Comparison of ENCODE assay signal across 34 cellular contexts in the genomic region with DNA sequence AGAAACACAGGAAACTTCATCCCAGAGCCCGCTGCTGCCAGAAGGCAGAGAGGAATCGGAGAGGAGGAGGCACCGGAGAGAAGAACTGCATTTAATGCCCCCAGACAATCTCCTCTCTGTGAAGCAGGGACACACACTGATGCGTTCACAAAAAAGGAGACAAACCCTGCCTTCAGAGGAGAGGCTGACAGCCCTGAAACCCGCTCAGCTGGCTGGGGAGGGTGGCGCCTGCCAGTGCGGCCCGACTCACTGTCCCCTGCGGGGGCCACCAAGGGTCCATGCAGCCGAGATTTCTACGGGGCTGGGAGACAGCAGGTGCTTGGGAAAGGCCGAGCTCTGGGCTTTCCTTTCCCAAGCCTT. TPM values are rescaled to one million over a fixed set of nuclear protein-coding genes. Genes with fewer than 3 reads are reported as not detected.
"Had no signal": no experiment of that assay in that cellular context is flagged by ENCODE, and none has a peak within 500 bp of the region (broad histone marks: within the 10 kb centered on the region; RNA-seq: fewer than 3 reads in every experiment).

No MANE protein-coding gene starts in this region.

- H3K4me3 ChIP-seq: body of pancreas, colonic mucosa, esophagus squamous epithelium, heart right ventricle had no signal

- ATAC-seq: activated CD4-positive, CD25-positive, alpha-beta regulatory T cell treated with anti-CD3 and anti-CD28 coated beads, Interleukin-2, amount 50 U/mL, for 24 hours; activated CD8-positive, alpha-beta T cell treated with anti-CD3 and anti-CD28 coated beads for 36 hours; activated T-cell treated with anti-CD3 and anti-CD28 coated beads, Interleukin-2, amount 50 U/mL, for 4 hours; activated T-helper 17 cell treated with anti-CD3 and anti-CD28 coated beads, Interleukin-2, amount 50 U/mL, for 72 hours; body of pancreas; T-cell had no signal

- H3K9me3 ChIP-seq: body of pancreas, colonic mucosa, esophagus squamous epithelium, heart right ventricle had no signal

- H3K4me1 ChIP-seq: body of pancreas, colonic mucosa, esophagus squamous epithelium had no signal

- DNase-seq: activated B cell treated with CpG ODN at 0.5 μM for 24 hours; activated CD4-positive, alpha-beta T cell treated with anti-CD3 and anti-CD28 coated beads for 48 hours; activated CD4-positive, alpha-beta T cell treated with anti-CD3 and anti-CD28 coated beads, Interleukin-2, amount 50 U/mL, for 1 hour; activated CD4-positive, alpha-beta T cell treated with anti-CD3 and anti-CD28 coated beads, Interleukin-2, amount 50 U/mL, for 48 hours; activated CD8-positive, alpha-beta memory T cell treated with anti-CD3 and anti-CD28 coated beads for 24 hours; activated CD8-positive, alpha-beta T cell treated with anti-CD3 and anti-CD28 coated beads for 36 hours; activated effector memory CD4-positive, alpha-beta T cell treated with Interleukin-2 at 50 U/mL for 16 hours; activated gamma-delta T cell treated with Interleukin-2 at 50 U/mL for 16 hours; activated naive CD4-positive, alpha-beta T cell treated with anti-CD3 and anti-CD28 coated beads, Interleukin-2, amount 50 U/mL, for 16 hours; activated naive CD4-positive, alpha-beta T cell treated with Interleukin-2 at 50 U/mL for 16 hours; activated T-cell treated with anti-CD3 and anti-CD28 coated beads, Interleukin-2, amount 50 U/mL, for 4 hours; aorta; body of pancreas; central memory CD4-positive, alpha-beta T cell; cerebellar nuclear complex; colonic mucosa; effector CD8-positive, alpha-beta T cell; esophagus squamous epithelium; glutamatergic neuron; heart right ventricle; SW 1271; T-cell; T-helper 9 cell; WERI-Rb-1 had no signal

- H3K36me3 ChIP-seq: colonic mucosa, esophagus squamous epithelium, heart right ventricle, WERI-Rb-1 had no signal

- H3K27me3 ChIP-seq: body of pancreas, colonic mucosa, heart right ventricle had no signal

- H3K27ac ChIP-seq: body of pancreas, colonic mucosa, epithelial cell of prostate, esophagus squamous epithelium, heart right ventricle, WERI-Rb-1 had no signal

RNA-seq across cellular contexts. Expression of gene CACNG1, which starts 21.9 kb away (rescaled TPM):
- total RNA-seq: activated B cell treated with CpG ODN at 0.5 μM for 24 hours; activated CD8-positive, alpha-beta T cell treated with anti-CD3 and anti-CD28 coated beads for 36 hours; activated T-cell treated with anti-CD3 and anti-CD28 coated beads, Interleukin-2, amount 50 U/mL, for 4 hours; activated T-helper 17 cell treated with anti-CD3 and anti-CD28 coated beads, Interleukin-2, amount 50 U/mL, for 72 hours; aorta; body of pancreas; colonic mucosa; dermis microvascular lymphatic vessel endothelial cell; endothelial cell of umbilical vein; esophagus squamous epithelium; fibroblast of lung; fibroblast of villous mesenchyme; T-cell; T-helper 2 cell treated with Interferon-gamma antibody and Interleukin-4, amounts not matched to agents 100 ng/mL and 5 ng/mL, for 36 hours had no signal
- polyA plus RNA-seq: adipose tissue, endothelial cell of umbilical vein, esophagus, fibroblast of lung, heart right ventricle had no signal

RNA-seq across cellular contexts. Expression of gene CACNG4, which starts 57.9 kb away (rescaled TPM):
- total RNA-seq: activated B cell treated with CpG ODN at 0.5 μM for 24 hours; activated CD8-positive, alpha-beta T cell treated with anti-CD3 and anti-CD28 coated beads for 36 hours; activated T-helper 17 cell treated with anti-CD3 and anti-CD28 coated beads, Interleukin-2, amount 50 U/mL, for 72 hours; aorta; dermis microvascular lymphatic vessel endothelial cell; endothelial cell of umbilical vein; fibroblast of lung; fibroblast of villous mesenchyme; T-helper 2 cell treated with Interferon-gamma antibody and Interleukin-4, amounts not matched to agents 100 ng/mL and 5 ng/mL, for 36 hours had no signal
- polyA plus RNA-seq: aorta, endothelial cell of umbilical vein, fibroblast of lung had no signal
